In genomic region chr11:129596361-129596760, GRCh38 we compare ENCODE assay signal across 19 cellular contexts.
A peak's percentile ranks its signal among the peaks of the same experiment; 100 is the strongest.
DNase-seq lines count a peak whose midpoint lies in the region; ATAC-seq and TF ChIP-seq lines count a peak whose summit lies in the region.
"Had no signal": no experiment of that assay in that cellular context is flagged by ENCODE, and none has a peak within 500 bp of the region (broad histone marks: within the 10 kb centered on the region; RNA-seq: fewer than 3 reads in every experiment).

No MANE protein-coding gene starts in this region.

- H4K20me1 ChIP-seq in neural progenitor cell (ENCODE audit: low read depth) = no peaks in the 10 kb centered on the region

- H3K27ac ChIP-seq in right atrium auricular region (no peak overlapping the region), endodermal cell (ENCODE audit: low read depth, low read length) (no peak overlapping the region), neural progenitor cell (no peak overlapping the region)
- H3K27ac ChIP-seq: A549 had no signal

- ATAC-seq in Right ventricle myocardium superior (ENCODE audit: poor library complexity) = no peak
- ATAC-seq: A549, GM12878, GM23338, HCT116 had no signal

- no peak overlapping the region for H3K4me3 ChIP-seq in right atrium auricular region
- no peak overlapping the region for H3K4me3 ChIP-seq in endodermal cell (ENCODE audit: low read length)
- H3K4me3 ChIP-seq in neural progenitor cell = no peak overlapping the region
- H3K4me3 ChIP-seq: A549, GM12878, GM23338 had no signal

- H3K9me3 Mint-ChIP-seq in endodermal cell (no peaks in the 10 kb centered on the region), neural progenitor cell (peaks cover 6% of the 10 kb centered on the region)
- H3K9me3 Mint-ChIP-seq: GM23338, H9 had no signal

- H2AFZ ChIP-seq in neural progenitor cell (replicated peaks) = no peak overlapping the region
- H2AFZ ChIP-seq: GM23338 had no signal

- no peaks in the 10 kb centered on the region for H3F3A ChIP-seq in neural progenitor cell (ENCODE audit: low read depth)

- H3K27me3 Mint-ChIP-seq in endodermal cell (ENCODE audit: insufficient read depth) (peaks cover 7% of the 10 kb centered on the region), neural progenitor cell (ENCODE audit: insufficient read depth, low read depth) (peaks cover 7% of the 10 kb centered on the region)

- no peak overlapping the region for H3K27ac Mint-ChIP-seq in endodermal cell
- peak overlapping the region; percentile 2 for H3K27ac Mint-ChIP-seq in neural progenitor cell
- H3K27ac Mint-ChIP-seq: CD4-positive, alpha-beta memory T cell; GM23338; H9 had no signal

- H3K27me3 ChIP-seq in right atrium auricular region (no peaks in the 10 kb centered on the region), endodermal cell (ENCODE audit: control insufficient read depth, insufficient read depth, low read length, poor library complexity, severe bottlenecking) (no peaks in the 10 kb centered on the region), neural progenitor cell (no peaks in the 10 kb centered on the region)

- TF ChIP-seq CTCF in right atrium auricular region (IDR thresholded peaks at IDR 0.05) (no peak), endodermal cell (conservative IDR thresholded peaks at IDR 0.05) (no peak), neural progenitor cell (IDR thresholded peaks at IDR 0.05) (no peak)

- H3K4me1 ChIP-seq in right atrium auricular region (no peaks in the 10 kb centered on the region), endodermal cell (ENCODE audit: control insufficient read depth, insufficient read depth, low read length) (peaks cover 5% of the 10 kb centered on the region), neural progenitor cell (no peaks in the 10 kb centered on the region)
- H3K4me1 ChIP-seq: A549 had no signal

- no peaks in the 10 kb centered on the region for H3K79me2 ChIP-seq in neural progenitor cell (ENCODE audit: low read depth)

- WGBS in endodermal cell (ENCODE audit: insufficient coverage in 1 of 2, insufficient read length in 1 of 2), 2 experiments = 80 to 88% methylated on average over 2 to 4 of the region's 4 CpGs

- H3K4me1 Mint-ChIP-seq in endodermal cell (peaks cover 1% of the 10 kb centered on the region), neural progenitor cell (no peaks in the 10 kb centered on the region)
- H3K4me1 Mint-ChIP-seq: CD4-positive, alpha-beta memory T cell; GM23338 had no signal

- intact Hi-C loops in Right ventricle myocardium superior (cut with DNase I) = no loop called here

- H3K9ac ChIP-seq in endodermal cell (ENCODE audit: extremely low read depth, low read length, poor library complexity, severe bottlenecking) = no peak overlapping the region
- no peak overlapping the region for H3K9ac ChIP-seq in neural progenitor cell

- H3K36me3 Mint-ChIP-seq in endodermal cell (ENCODE audit: low read depth) (no peaks in the 10 kb centered on the region), neural progenitor cell (no peaks in the 10 kb centered on the region)
- H3K36me3 Mint-ChIP-seq: CD4-positive, alpha-beta memory T cell had no signal

- no peak overlapping the region for H3K4me2 ChIP-seq in neural progenitor cell
- H3K4me2 ChIP-seq: A549, GM23338 had no signal

- no peak overlapping the region for H3K4me3 Mint-ChIP-seq in endodermal cell
- no peak overlapping the region for H3K4me3 Mint-ChIP-seq in neural progenitor cell
- H3K4me3 Mint-ChIP-seq: CD4-positive, alpha-beta memory T cell; GM23338; H9 had no signal

- H3K9me3 ChIP-seq in right atrium auricular region (no peaks in the 10 kb centered on the region), endodermal cell (ENCODE audit: control insufficient read depth, low read length) (no peaks in the 10 kb centered on the region), neural progenitor cell (ENCODE audit: low read depth) (no peaks in the 10 kb centered on the region)
- H3K9me3 ChIP-seq: A549 had no signal

- H3K36me3 ChIP-seq in right atrium auricular region (no peaks in the 10 kb centered on the region), endodermal cell (ENCODE audit: control insufficient read depth, insufficient read depth, low read length) (no peaks in the 10 kb centered on the region), neural progenitor cell (no peaks in the 10 kb centered on the region)

- DNase-seq in right atrium auricular region (ENCODE audit: low spot score) = peak; percentile 13
- DNase-seq in Right ventricle myocardium superior = no peak
- DNase-seq in endodermal cell = peak; percentile 4
- DNase-seq in neural progenitor cell (ENCODE audit: low spot score) = no peak
- DNase-seq in NCI-H1436 treated with DMSO at 0.1 percent for 48 hours (lab: John Stamatoyannopoulos, UW) = no peak
- DNase-seq in stimulated activated CD4-positive, alpha-beta T cell treated with anti-CD3 and anti-CD28 coated beads, Interleukin-2, amount 100 ng/mL, for 48 hours = no peak
- DNase-seq: 8988T; C1 segment of cervical spinal cord; Calu3; CD4-positive, alpha-beta memory T cell; COR-L47; DMS53; EL; GDM1; H9 had no signal

Comparison
In these comparisons a context has a peak if more than half of its experiments do, and no peak if none do; other contexts are left out.
1. DNase-seq: peak in right atrium auricular region (single experiment) and endodermal cell (single experiment); none in Right ventricle myocardium superior (single experiment), neural progenitor cell (single experiment), NCI-H1436 treated with DMSO at 0.1 percent for 48 hours (single experiment) and stimulated activated CD4-positive, alpha-beta T cell treated with anti-CD3 and anti-CD28 coated beads, Interleukin-2, amount 100 ng/mL, for 48 hours (0 of 2).